ENCODE assay signal across 18 cellular contexts in the genomic region with DNA sequence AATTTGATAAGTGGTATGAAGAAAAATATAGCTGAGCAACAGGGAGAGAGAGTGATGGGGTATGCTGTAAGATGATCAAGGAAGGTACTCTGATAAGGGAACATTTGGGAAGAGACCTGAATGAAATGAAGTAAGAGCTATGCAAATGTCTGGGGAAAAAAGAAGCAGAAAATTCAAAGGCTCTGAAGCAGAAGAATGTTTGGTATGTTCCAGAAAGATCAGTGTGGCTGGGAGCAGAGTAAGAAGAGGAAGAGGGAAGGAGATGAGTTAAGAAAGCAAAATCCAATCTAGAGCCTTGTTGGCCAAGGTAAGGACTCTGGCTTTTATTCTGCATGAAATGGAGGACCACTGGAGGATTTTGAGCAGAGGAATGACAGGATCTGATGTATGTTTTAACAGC.
DNase-seq lines count a peak whose midpoint lies in the region; ATAC-seq, FAIRE-seq and TF ChIP-seq lines count a peak whose summit lies in the region.
"Had no signal": no experiment of that assay in that cellular context is flagged by ENCODE, and none has a peak within 500 bp of the region (broad histone marks: within the 10 kb centered on the region; RNA-seq: fewer than 3 reads in every experiment).

No MANE protein-coding gene starts in this region.

- no peak overlapping the region for H3K18ac ChIP-seq in mesendoderm (ENCODE audit: low read length)

- H4K8ac ChIP-seq in mesendoderm (ENCODE audit: low read depth, low read length), result no peak overlapping the region

- H3K79me1 ChIP-seq in mesendoderm (ENCODE audit: low read length), result no peaks in the 10 kb centered on the region

- no peak overlapping the region for H3K4me2 ChIP-seq in A549
- no peak overlapping the region for H3K4me2 ChIP-seq in mesendoderm (ENCODE audit: low read length)

- no peaks in the 10 kb centered on the region for H3K27me3 ChIP-seq in NT2/D1 (ENCODE audit: insufficient read depth, insufficient read length)
- no peaks in the 10 kb centered on the region for H3K27me3 ChIP-seq in mesendoderm (ENCODE audit: insufficient read depth, low read length, poor library complexity)
- no peaks in the 10 kb centered on the region for H3K27me3 ChIP-seq in heart right ventricle
- no peaks in the 10 kb centered on the region for H3K27me3 ChIP-seq in tibial nerve

- no peak for DNase-seq in A549 (ENCODE audit: low read depth in 1 of 2, low spot score in 1 of 2)
- DNase-seq in NT2/D1 (ENCODE audit: low read depth, low spot score), result peak; percentile 20
- DNase-seq in choroid plexus epithelial cell (ENCODE audit: low read depth), result peak; percentile 47
- DNase-seq in mesendoderm, result peak; percentile 58
- DNase-seq in heart right ventricle, result no peak
- DNase-seq in tibial nerve (ENCODE audit: low spot score in 2 of 2), result no peak
- DNase-seq: AML-193; Calu3; CD4-positive, alpha-beta memory T cell; DMS79 treated with DMSO at 0.1 percent for 48 hours; GF-D8; GOT3; H9; IMR-90 had no signal

- H3K56ac ChIP-seq in mesendoderm (ENCODE audit: low read length), result no peak overlapping the region

- H3K9ac ChIP-seq in NT2/D1 (ENCODE audit: insufficient read length, low read depth), result no peak overlapping the region
- H3K9ac ChIP-seq in mesendoderm (ENCODE audit: low read length), result no peak overlapping the region

- H4K5ac ChIP-seq in mesendoderm (ENCODE audit: low read length), result no peak overlapping the region

- H3K4me1 ChIP-seq in A549 (no peaks in the 10 kb centered on the region), NT2/D1 (ENCODE audit: insufficient read depth, insufficient read length) (no peaks in the 10 kb centered on the region), mesendoderm (ENCODE audit: control insufficient read depth, low read depth, low read length) (no peaks in the 10 kb centered on the region), heart right ventricle (no peaks in the 10 kb centered on the region), tibial nerve (no peaks in the 10 kb centered on the region)

- peak; percentile 80 for FAIRE-seq in A549 (lab: Jason Lieb, UNC)
- FAIRE-seq: A204.1, K562 had no signal

- no peak overlapping the region for H3K23ac ChIP-seq in mesendoderm (ENCODE audit: low read length)

- H2AK5ac ChIP-seq in mesendoderm (ENCODE audit: low read length), result no peak overlapping the region

- no peak for TF ChIP-seq POLR2A in A549 (IDR thresholded peaks at IDR 0.05; ENCODE audit: low read length)
- TF ChIP-seq POLR2A in tibial nerve (IDR thresholded peaks at IDR 0.05), result no peak

- ATAC-seq in A549 (no peak), heart right ventricle (no peak), HG03565 (IDR thresholded peaks at IDR 0.05; ENCODE audit: unreplicated experiment) (no peak)
- ATAC-seq: K562 had no signal

- TF ChIP-seq EP300 in A549 (IDR thresholded peaks at IDR 0.05) (no peak), tibial nerve (IDR thresholded peaks at IDR 0.05) (no peak)

- TF ChIP-seq CTCF in A549 (IDR thresholded peaks at IDR 0.05), result no peak
- TF ChIP-seq CTCF in choroid plexus epithelial cell (conservative IDR thresholded peaks at IDR 0.05; ENCODE audit: low read depth, low read length), result no peak
- TF ChIP-seq CTCF in heart right ventricle (IDR thresholded peaks at IDR 0.05), result no peak
- no peak for TF ChIP-seq CTCF in tibial nerve (IDR thresholded peaks at IDR 0.05)

- POLR2A ChIA-PET in A549 (lab: Yijun Ruan, JAX), result no interaction called here

- H3K27ac ChIP-seq in A549, result no peak overlapping the region
- no peak overlapping the region for H3K27ac ChIP-seq in mesendoderm (ENCODE audit: low read depth, low read length)
- H3K27ac ChIP-seq in heart right ventricle, result no peak overlapping the region
- no peak overlapping the region for H3K27ac ChIP-seq in tibial nerve
- H3K27ac ChIP-seq: HL-60 had no signal

- TF ChIP-seq RAD21 in A549 (conservative IDR thresholded peaks at IDR 0.05 in 1 of 2, IDR thresholded peaks at IDR 0.05 in 1 of 2), result no peak

- no peaks in the 10 kb centered on the region for H3K9me3 ChIP-seq in A549
- no peaks in the 10 kb centered on the region for H3K9me3 ChIP-seq in NT2/D1 (ENCODE audit: insufficient read depth, low read length)
- H3K9me3 ChIP-seq in heart right ventricle, result no peaks in the 10 kb centered on the region
- no peaks in the 10 kb centered on the region for H3K9me3 ChIP-seq in tibial nerve

- no peak overlapping the region for H2BK5ac ChIP-seq in mesendoderm (ENCODE audit: low read length)

- no peak overlapping the region for H2BK120ac ChIP-seq in mesendoderm (ENCODE audit: low read depth, low read length)

- no peaks in the 10 kb centered on the region for H3K79me2 ChIP-seq in mesendoderm (ENCODE audit: control insufficient read depth, insufficient read depth, low read length)

- H3K4ac ChIP-seq in mesendoderm (ENCODE audit: low read depth, low read length), result no peak overlapping the region

- intact Hi-C loops in heart right ventricle (cut with DNase I), result no loop called here

- CTCF ChIA-PET in A549 (lab: Yijun Ruan, JAX), result no interaction called here

- H2BK15ac ChIP-seq in mesendoderm (replicated peaks; ENCODE audit: low read depth), result no peak overlapping the region

- no peak overlapping the region for H3K4me3 ChIP-seq in A549
- H3K4me3 ChIP-seq in NT2/D1 (ENCODE audit: insufficient read length, low read depth), result no peak overlapping the region
- H3K4me3 ChIP-seq in choroid plexus epithelial cell (ENCODE audit: low read depth, low read length), result no peak overlapping the region
- H3K4me3 ChIP-seq in mesendoderm (ENCODE audit: low read length), result no peak overlapping the region
- no peak overlapping the region for H3K4me3 ChIP-seq in heart right ventricle
- no peak overlapping the region for H3K4me3 ChIP-seq in tibial nerve
- H3K4me3 ChIP-seq: K562 had no signal

- no peaks in the 10 kb centered on the region for H3K36me3 ChIP-seq in NT2/D1 (ENCODE audit: insufficient read depth, insufficient read length, low read length)
- H3K36me3 ChIP-seq in mesendoderm (ENCODE audit: control insufficient read depth, insufficient read depth, low read length), result no peaks in the 10 kb centered on the region
- no peaks in the 10 kb centered on the region for H3K36me3 ChIP-seq in heart right ventricle
- H3K36me3 ChIP-seq in tibial nerve, result no peaks in the 10 kb centered on the region

TF ChIP-seq in A549, 52 proteins besides CTCF, POLR2A, EP300 and RAD21:
- TF ChIP-seq, protein P1, sequence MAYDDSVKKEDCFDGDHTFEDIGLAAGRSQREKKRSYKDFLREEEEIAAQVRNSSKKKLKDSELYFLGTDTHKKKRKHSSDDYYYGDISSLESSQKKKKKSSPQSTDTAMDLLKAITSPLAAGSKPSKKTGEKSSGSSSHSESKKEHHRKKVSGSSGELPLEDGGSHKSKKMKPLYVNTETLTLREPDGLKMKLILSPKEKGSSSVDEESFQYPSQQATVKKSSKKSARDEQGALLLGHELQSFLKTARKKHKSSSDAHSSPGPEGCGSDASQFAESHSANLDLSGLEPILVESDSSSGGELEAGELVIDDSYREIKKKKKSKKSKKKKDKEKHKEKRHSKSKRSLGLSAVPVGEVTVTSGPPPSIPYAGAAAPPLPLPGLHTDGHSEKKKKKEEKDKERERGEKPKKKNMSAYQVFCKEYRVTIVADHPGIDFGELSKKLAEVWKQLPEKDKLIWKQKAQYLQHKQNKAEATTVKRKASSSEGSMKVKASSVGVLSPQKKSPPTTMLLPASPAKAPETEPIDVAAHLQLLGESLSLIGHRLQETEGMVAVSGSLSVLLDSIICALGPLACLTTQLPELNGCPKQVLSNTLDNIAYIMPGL (CRISPR knock-in tag; IDR thresholded peaks at IDR 0.05; ENCODE audit: borderline replicate concordance), result no peak
- no peak for TF ChIP-seq HDAC2 (IDR thresholded peaks at IDR 0.05)
- no peak for TF ChIP-seq HEYL (CRISPR knock-in tag; IDR thresholded peaks at IDR 0.05)
- TF ChIP-seq SMC3 (IDR thresholded peaks at IDR 0.05), result no peak
- TF ChIP-seq, protein P2, sequence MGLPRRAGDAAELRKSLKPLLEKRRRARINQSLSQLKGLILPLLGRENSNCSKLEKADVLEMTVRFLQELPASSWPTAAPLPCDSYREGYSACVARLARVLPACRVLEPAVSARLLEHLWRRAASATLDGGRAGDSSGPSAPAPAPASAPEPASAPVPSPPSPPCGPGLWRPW (IDR thresholded peaks at IDR 0.05), result no peak
- no peak for TF ChIP-seq EHF (CRISPR knock-in tag; IDR thresholded peaks at IDR 0.05)
- no peak for TF ChIP-seq CBX2 (IDR thresholded peaks at IDR 0.05; ENCODE audit: borderline replicate concordance, low read depth)

Comparison
In these comparisons a context has a peak if more than half of its experiments do, and no peak if none do; other contexts are left out.
1. DNase-seq: peak in NT2/D1 (single experiment), choroid plexus epithelial cell (single experiment) and mesendoderm (single experiment); none in A549 (0 of 2), heart right ventricle (0 of 2) and tibial nerve (0 of 2).